7 cellular contexts compared by ENCODE assay signal in genomic region chr4:26372525-26373172, GRCh38. TPM values are rescaled to one million over a fixed set of nuclear protein-coding genes. Genes with fewer than 3 reads are reported as not detected.
DNase-seq lines count a peak whose midpoint lies in the region; ATAC-seq, FAIRE-seq and TF ChIP-seq lines count a peak whose summit lies in the region.

No MANE protein-coding gene starts in this region.

- CTCF ChIA-PET in GM12878 (lab: Yijun Ruan, JAX): interaction anchor here (0.7 to 1.5 kb wide), 9 partner anchors 12 to 312 kb away, joined by 3 to 15 read pairs (median 3); no protein-coding TSS in a partner anchor

- H2AFZ ChIP-seq in GM12878 (ENCODE audit: control insufficient read depth, low read depth, low read length): no peak overlapping the region

- peak; percentile 27 to 47; a peak in 1 of 4 replicates for TF ChIP-seq EP300 in GM12878 (IDR thresholded peaks at IDR 0.05; ENCODE audit: borderline replicate concordance in 1 of 2, control insufficient read depth in 1 of 2, low read depth in 2 of 2, low read length in 2 of 2)

- peaks cover 15% of the 10 kb centered on the region for H3K4me1 ChIP-seq in GM12878 (ENCODE audit: control insufficient read depth, insufficient read depth, low read length)

- H3K4me1 Mint-ChIP-seq in mesothelial cell of epicardium: peaks cover 44% of the 10 kb centered on the region

- intact Hi-C loops in GM12878 (cut with micrococcal nuclease; ENCODE audit: unreplicated experiment): no loop called here

- H3K4me3 ChIP-seq in GM12865 (ENCODE audit: low read depth, low read length) (no peak overlapping the region), GM12878 (no peak overlapping the region), WERI-Rb-1 (ENCODE audit: low read depth, low read length) (no peak overlapping the region)

- peak; percentile 90 for DNase-seq in GM12865 (ENCODE audit: low read depth)
- DNase-seq in KG1 (lab: John Stamatoyannopoulos, UW): peak; percentile 83
- DNase-seq in SK-N-DZ (ENCODE audit: low spot score): peak; percentile 33
- peak; percentile 83 for DNase-seq in GM12878 (ENCODE audit: low read depth, low spot score)
- DNase-seq in mesothelial cell of epicardium (ENCODE audit: low spot score in 2 of 2, unreplicated experiment in 2 of 2): no peak
- DNase-seq in WERI-Rb-1: no peak

- H3K4me2 ChIP-seq in GM12878 (ENCODE audit: control insufficient read depth, insufficient read depth): peak overlapping the region; percentile 28; the same call in 1 of the 2 replicates

- in situ Hi-C loops in GM12878 (cut with MboI): no loop called here

- RAD21 ChIA-PET in GM12878 (lab: Charles Lee; ENCODE audit: unreplicated experiment): interaction anchor here (0.6 to 1.5 kb wide), 5 partner anchors 24 to 297 kb away, joined by 3 to 5 read pairs (median 3); no protein-coding TSS in a partner anchor

- 20% methylated on average over 5 of the region's 5 CpGs for WGBS in GM12878 (ENCODE audit: insufficient coverage, insufficient replicate concordance, low lambda C conversion rate, missing lambda C conversion rate)

- H3K27me3 ChIP-seq in GM12878 (replicated peaks in 1 of 2; ENCODE audit: control insufficient read depth in 2 of 2, insufficient read depth in 2 of 2, low read length in 1 of 2): no peaks in the 10 kb centered on the region
- H3K27me3 ChIP-seq in WERI-Rb-1 (ENCODE audit: insufficient read depth, low read depth, severe bottlenecking): no peaks in the 10 kb centered on the region

- ATAC-seq in GM21723 (IDR thresholded peaks at IDR 0.05; ENCODE audit: unreplicated experiment) (peak; percentile 91), GM12878 (peak; percentile 93)

- H3K9me3 ChIP-seq in GM12878 (replicated peaks; ENCODE audit: control insufficient read depth, insufficient read depth, low read length) (no peaks in the 10 kb centered on the region), WERI-Rb-1 (ENCODE audit: severe bottlenecking) (no peaks in the 10 kb centered on the region)

- SMC1A ChIA-PET in GM12878 (lab: Charles Lee; ENCODE audit: uncharacterized antibody, unreplicated experiment): interaction anchor here (1.0 to 2.2 kb wide), 9 partner anchors 9 to 44 kb away, joined by 3 to 12 read pairs (median 4); no protein-coding TSS in a partner anchor

- no TSS peak for BruUV-seq in GM12878 (replicated peaks; lab: Mats Ljungman, UMichigan)

- peak; percentile 97 for FAIRE-seq in GM12878 (lab: Jason Lieb, UNC)

- no peak for TF ChIP-seq RAD21 in GM12878 (IDR thresholded peaks at IDR 0.05; ENCODE audit: insufficient read depth, low read depth, low read length)

- H3K36me3 Mint-ChIP-seq in mesothelial cell of epicardium: peaks cover 2% of the 10 kb centered on the region

- no peak for TF ChIP-seq CTCF in GM12865 (IDR thresholded peaks at IDR 0.05; ENCODE audit: insufficient read depth, low read depth, low read length, missing control alignments)
- TF ChIP-seq CTCF in GM12878 (IDR thresholded peaks at IDR 0.05 in 2 of 3, conservative IDR thresholded peaks at IDR 0.05 in 1 of 3; ENCODE audit: control insufficient read depth in 2 of 3, extremely low read depth in 1 of 3, insufficient read depth in 1 of 3, low read depth in 3 of 3, low read length in 3 of 3): no peak
- TF ChIP-seq CTCF in mesothelial cell of epicardium (IDR thresholded peaks at IDR 0.05; ENCODE audit: unreplicated experiment): no peak
- no peak for TF ChIP-seq CTCF in WERI-Rb-1 (IDR thresholded peaks at IDR 0.05; ENCODE audit: low read depth, low read length)

- H3K36me3 ChIP-seq in GM12878 (ENCODE audit: control insufficient read depth in 2 of 2, insufficient read depth in 2 of 2, low read length in 1 of 2) (no peaks in the 10 kb centered on the region), WERI-Rb-1 (peaks cover 21% of the 10 kb centered on the region)

- H3K4me3 Mint-ChIP-seq in mesothelial cell of epicardium: no peak overlapping the region

- TF ChIP-seq POLR2A in GM12878 (IDR thresholded peaks at IDR 0.05; ENCODE audit: low read depth, low read length): no peak

- H3K9me3 Mint-ChIP-seq in mesothelial cell of epicardium: no peaks in the 10 kb centered on the region

- no peaks in the 10 kb centered on the region for H3K27me3 Mint-ChIP-seq in mesothelial cell of epicardium (ENCODE audit: low read depth)

- peak overlapping the region; percentile 7 for H3K27ac Mint-ChIP-seq in mesothelial cell of epicardium

- peaks cover 10% of the 10 kb centered on the region for H4K20me1 ChIP-seq in GM12878 (ENCODE audit: control insufficient read depth, insufficient read depth)

- POLR2A ChIA-PET in GM12878 (lab: Charles Lee): interaction anchor here (0.6 to 1.6 kb wide), 6 partner anchors 10 to 441 kb away, joined by 3 to 4 read pairs (median 4); no protein-coding TSS in a partner anchor

- peaks cover 5% of the 10 kb centered on the region for H3K79me2 ChIP-seq in GM12878 (ENCODE audit: control insufficient read depth, insufficient read depth, low read length)

- no peak overlapping the region for H3K9ac ChIP-seq in GM12878 (ENCODE audit: control insufficient read depth, insufficient read depth, low read length)

- H3K27ac ChIP-seq in GM12878 (ENCODE audit: control insufficient read depth, insufficient read depth): no peak overlapping the region
- H3K27ac ChIP-seq in WERI-Rb-1: no peak overlapping the region

TF ChIP-seq in GM12878, 131 proteins besides CTCF, POLR2A, EP300 and RAD21 (continues in another document):
- TF ChIP-seq SMAD1 (IDR thresholded peaks at IDR 0.05; ENCODE audit: low read depth, partially characterized antibody) (peak; percentile 95), POU2F2 (IDR thresholded peaks at IDR 0.05; ENCODE audit: borderline replicate concordance, low read depth, low read length) (no peak), ETV6 (conservative IDR thresholded peaks at IDR 0.05 in 1 of 2, IDR thresholded peaks at IDR 0.05 in 1 of 2; ENCODE audit: borderline replicate concordance in 1 of 2, low read depth in 1 of 2) (no peak), NR2C1 (IDR thresholded peaks at IDR 0.05) (no peak), SKIL (IDR thresholded peaks at IDR 0.05; ENCODE audit: low read depth, poor library complexity, severe bottlenecking) (peak; percentile 38), ZNF384 (IDR thresholded peaks at IDR 0.05; ENCODE audit: borderline replicate concordance, low read depth, low read length) (no peak), NR2F1 (conservative IDR thresholded peaks at IDR 0.05) (no peak), SMAD5 (IDR thresholded peaks at IDR 0.05; ENCODE audit: low read depth) (no peak), ATF7 (IDR thresholded peaks at IDR 0.05; ENCODE audit: low read depth) (0 out of 2 replicates have a peak, but pooled peaks have one; percentile 24), CREM (IDR thresholded peaks at IDR 0.05; ENCODE audit: low read depth) (no peak; the same call in 1 of the 2 replicates), RUNX3 (IDR thresholded peaks at IDR 0.05; ENCODE audit: low read length) (peak; percentile 98)

RNA-seq across cellular contexts. Expression of gene RBPJ, which starts 51.8 kb away (rescaled TPM):
- 62.0 and 77.4 TPM in 2 replicates for polyA plus RNA-seq in SK-N-DZ (2014; cell fraction: cytosol; rRNA removed)
- 56.1 and 64.9 TPM in 2 replicates for polyA plus RNA-seq in SK-N-DZ (2014; cell fraction: nucleus; rRNA removed)
- 313 and 326 TPM in 2 replicates for total RNA-seq in GM12878 (2013; cell fraction: nucleolus; rRNA removed)
- total RNA-seq in GM12878 (2014; rRNA removed) (24.5 and 31.6 TPM in 2 replicates), GM12878 (2014; rRNA removed; fragmentation: Illumina TruSeq; extraction: Trizol) (33.0 and 33.6 TPM in 2 replicates), GM12878 (2021) (43.9 and 46.5 TPM in 2 replicates), mesothelial cell of epicardium (83.5 to 87.0 TPM (median 86.1 TPM) in 3 replicates)
- polyA plus RNA-seq in GM12878 (2011; ENCODE audit: low read depth): 28.0 TPM
- polyA plus RNA-seq in GM12878 (2011; rRNA removed) (87.6 and 109 TPM in 2 replicates), GM12878 (2014; fragmentation: Illumina TruSeq; extraction: Trizol) (46.3 and 53.9 TPM in 2 replicates), GM12878 (2014; fragmentation: Nextera tagmentation; extraction: Ambion mirVana) (10 to 100 TPM; 24.8 to 39.2 TPM), GM12878 (2014; rRNA removed) (20.7 and 26.0 TPM in 2 replicates), GM12878 (2016; fragmentation: Nextera tagmentation; extraction: Ambion mirVana) (10 to 100 TPM; 58.3 to 60.6 TPM)
- 38.0 and 41.1 TPM in 2 replicates for polyA plus RNA-seq in GM12878 (2011; cell fraction: cytosol; rRNA removed)
- 62.9 and 108 TPM in 2 replicates for polyA plus RNA-seq in GM12878 (2011; cell fraction: nucleus; rRNA removed)
- 50.2 and 56.7 TPM in 2 replicates for polyA plus RNA-seq in GM12878 (2012)
- polyA minus RNA-seq in GM12878 (2011; rRNA and poly(A)+ RNA removed): 66.1 and 88.3 TPM in 2 replicates
- polyA minus RNA-seq in GM12878 (2011; cell fraction: cytosol; rRNA and poly(A)+ RNA removed): 21.9 and 28.4 TPM in 2 replicates
- polyA minus RNA-seq in GM12878 (2011; cell fraction: nucleus; rRNA and poly(A)+ RNA removed): 85.2 and 121 TPM in 2 replicates

Comparison
In these comparisons a context has a peak if more than half of its experiments do, and no peak if none do; other contexts are left out.
1. DNase-seq: peak in GM12865 (single experiment), KG1 (single experiment), SK-N-DZ (single experiment) and GM12878 (single experiment); none in mesothelial cell of epicardium (0 of 2) and WERI-Rb-1 (single experiment).